In genomic region chr19:1438035-1438932, GRCh38 we compare ENCODE assay signal across 8 cellular contexts. TPM values are rescaled to one million over a fixed set of nuclear protein-coding genes. Genes with fewer than 3 reads are reported as not detected.
DNase-seq lines count a peak whose midpoint lies in the region; ATAC-seq, FAIRE-seq and TF ChIP-seq lines count a peak whose summit lies in the region.

Gene RPS15 (plus strand): TSS chr19:1438396. CDS start chr19:1438426, 30 bp downstream.

- peaks cover 30% of the 10 kb centered on the region for H3K4me1 ChIP-seq in HepG2 (ENCODE audit: insufficient read depth, low read length)

- H3K4me2 ChIP-seq in HepG2 (ENCODE audit: low read depth, low read length), result peak within 1 kb of the TSS; percentile 99

- BruUV-seq in HepG2 (replicated peaks; lab: Mats Ljungman, UMichigan), result TSS peak; percentile 79

- H3K4me1 Mint-ChIP-seq in dendritic cell treated with granulocyte-macrophage colony-stimulating factor and Interleukin-4, amounts not matched to agents 40 ng/mL and 50 ng/mL, for 4 days (ENCODE audit: low read depth), result peaks cover 53% of the 10 kb centered on the region

- no peaks in the 10 kb centered on the region for H3K27me3 Mint-ChIP-seq in dendritic cell treated with granulocyte-macrophage colony-stimulating factor and Interleukin-4, amounts not matched to agents 40 ng/mL and 50 ng/mL, for 4 days

- intact Hi-C loops in dendritic cell treated with granulocyte-macrophage colony-stimulating factor and Interleukin-4, amounts not matched to agents 40 ng/mL and 50 ng/mL, for 4 days (cut with micrococcal nuclease), result no loop called here
- intact Hi-C loops in HepG2 (cut with micrococcal nuclease; ENCODE audit: unreplicated experiment), result no loop called here

- peaks cover 75% of the 10 kb centered on the region for H3K36me3 Mint-ChIP-seq in dendritic cell treated with granulocyte-macrophage colony-stimulating factor and Interleukin-4, amounts not matched to agents 40 ng/mL and 50 ng/mL, for 4 days (ENCODE audit: low read depth)

- peak; percentile 91 for ATAC-seq in GM19324 (IDR thresholded peaks at IDR 0.05; ENCODE audit: low FRiP score, unreplicated experiment)
- ATAC-seq in HG03558 (IDR thresholded peaks at IDR 0.05; ENCODE audit: extremely low read depth, unreplicated experiment), result peak; percentile 60
- ATAC-seq in HepG2, result peak; percentile 86

- TF ChIP-seq EP300 in HepG2 (IDR thresholded peaks at IDR 0.05; ENCODE audit: low read depth in 2 of 2, low read length in 2 of 2), result 0 out of 4 replicates have a peak, but pooled peaks have one; percentile 20 to 56
- peak; percentile 59 for TF ChIP-seq EP300 in HepG2 (CRISPR knock-in tag; IDR thresholded peaks at IDR 0.05; ENCODE audit: borderline replicate concordance)

- peaks cover 31% of the 10 kb centered on the region for H3K79me2 ChIP-seq in HepG2 (ENCODE audit: insufficient read depth, low read length)

- no peaks in the 10 kb centered on the region for H3K27me3 ChIP-seq in HepG2 (ENCODE audit: control insufficient read depth in 1 of 2, insufficient read depth in 2 of 2, low read length in 2 of 2)

- in situ Hi-C loops in HepG2 (cut with HindIII; ENCODE audit: extremely low pct_ligation_motif_present, low pct_unique_long_range_greater_than_20kb), result no loop called here

- H3K9me3 Mint-ChIP-seq in dendritic cell treated with granulocyte-macrophage colony-stimulating factor and Interleukin-4, amounts not matched to agents 40 ng/mL and 50 ng/mL, for 4 days, result no peaks in the 10 kb centered on the region

- peak within 1 kb of the TSS; percentile 99 for H3K9ac ChIP-seq in HepG2 (ENCODE audit: insufficient read depth, low read depth, low read length)

- peak; percentile 99 for TF ChIP-seq POLR2A in HepG2 (IDR thresholded peaks at IDR 0.05; ENCODE audit: insufficient read depth in 1 of 2, low read depth in 2 of 2, low read length in 2 of 2)

- DNase-seq in C1 segment of cervical spinal cord (lab: John Stamatoyannopoulos, UW) (peak; percentile 58 to 95 (median 89)), NCI-H748 (lab: John Stamatoyannopoulos, UW; ENCODE audit: unreplicated experiment) (peak; percentile 89), HepG2 (ENCODE audit: low spot score) (peak; percentile 91)
- DNase-seq in activated CD4-positive, alpha-beta T cell treated with anti-CD3 and anti-CD28 coated beads, Interleukin-2, amount 50 U/mL, for 1 hour, result peak; percentile 96
- peak; percentile 95 to 98 for DNase-seq in stimulated activated CD4-positive, alpha-beta T cell treated with anti-CD3 and anti-CD28 coated beads, Interleukin-2, amount 100 ng/mL, for 48 hours

- peak; percentile 71 for FAIRE-seq in HepG2 (lab: Jason Lieb, UNC)

- peak within 1 kb of the TSS; percentile 86 to 89 (median 87) for H3K4me3 ChIP-seq in HepG2 (replicated peaks in 1 of 3; ENCODE audit: insufficient read depth in 1 of 3, low read depth in 2 of 3, low read length in 3 of 3)

- POLR2A ChIA-PET in HepG2 (lab: Yijun Ruan, JAX), result interaction anchor here (0.7 to 2.3 kb wide), 4 partner anchors 14 to 169 kb away, joined by 3 to 10 read pairs (median 4); partner anchors contain the start of gene CIRBP

- TF ChIP-seq CTCF in HepG2 (CRISPR knock-in tag; IDR thresholded peaks at IDR 0.05), result peak; percentile 99

- H3K36me3 ChIP-seq in HepG2 (replicated peaks in 1 of 2; ENCODE audit: control insufficient read depth in 1 of 2, insufficient read depth in 2 of 2, low read length in 2 of 2), result peaks cover 17 to 46% of the 10 kb centered on the region in 2 experiments

- CTCF ChIA-PET in HepG2 (lab: Yijun Ruan, JAX; ENCODE audit: low intra/inter-chr PET ratio, low total read pairs), result interaction anchor here (1.2 kb wide), 1 partner anchor 75 kb away, joined by 4 read pairs; the partner anchor contains the start of gene ADAMTSL5

- H3K4me3 Mint-ChIP-seq in dendritic cell treated with granulocyte-macrophage colony-stimulating factor and Interleukin-4, amounts not matched to agents 40 ng/mL and 50 ng/mL, for 4 days, result peak within 1 kb of the TSS; percentile 100

- WGBS in HepG2 (ENCODE audit: low lambda C conversion rate), result 3% methylated on average over 18 of the region's 100 CpGs

- H2AFZ ChIP-seq in HepG2 (ENCODE audit: low read length), result no peak within 1 kb of the TSS

- peaks cover 36% of the 10 kb centered on the region for H4K20me1 ChIP-seq in HepG2 (ENCODE audit: insufficient read depth, low read length)

- H3K27ac Mint-ChIP-seq in dendritic cell treated with granulocyte-macrophage colony-stimulating factor and Interleukin-4, amounts not matched to agents 40 ng/mL and 50 ng/mL, for 4 days, result peak within 1 kb of the TSS; percentile 98

- TF ChIP-seq RAD21 in HepG2 (CRISPR knock-in tag; IDR thresholded peaks at IDR 0.05), result peak; percentile 83; the same call in 1 of the 2 replicates

- peak within 1 kb of the TSS; percentile 82 for H3K27ac ChIP-seq in HepG2 (ENCODE audit: extremely low read length, insufficient read depth, low read length)

- H3K9me3 ChIP-seq in HepG2 (ENCODE audit: low read length), result no peaks in the 10 kb centered on the region

TF ChIP-seq in HepG2, 621 proteins besides CTCF, POLR2A, EP300 and RAD21 (continues in another document):
- TF ChIP-seq SIX1 (CRISPR knock-in tag; IDR thresholded peaks at IDR 0.05; ENCODE audit: borderline replicate concordance), result peak; percentile 51; the same call in 1 of the 2 replicates
- peak; percentile 98 for TF ChIP-seq IRF9 (CRISPR knock-in tag; IDR thresholded peaks at IDR 0.05; ENCODE audit: borderline replicate concordance)
- no peak for TF ChIP-seq FOXP1 (IDR thresholded peaks at IDR 0.05)
- TF ChIP-seq FOXP1 (CRISPR knock-in tag; IDR thresholded peaks at IDR 0.05), result no peak
- no peak; the same call in 1 of the 2 replicates for TF ChIP-seq ZNF703 (CRISPR knock-in tag; IDR thresholded peaks at IDR 0.05; ENCODE audit: borderline replicate concordance)
- TF ChIP-seq ZNF101 (CRISPR knock-in tag; IDR thresholded peaks at IDR 0.05; ENCODE audit: borderline replicate concordance, low read depth), result no peak
- TF ChIP-seq KLF11 (CRISPR knock-in tag; IDR thresholded peaks at IDR 0.05), result peak; percentile 84; the same call in 1 of the 2 replicates
- TF ChIP-seq ONECUT2 (CRISPR knock-in tag; IDR thresholded peaks at IDR 0.05), result peak; percentile 50; the same call in 1 of the 2 replicates
- 0 out of 2 replicates have a peak, but pooled peaks have one; percentile 67 for TF ChIP-seq TBP (CRISPR knock-in tag; IDR thresholded peaks at IDR 0.05)
- TF ChIP-seq ELF3 (CRISPR knock-in tag; IDR thresholded peaks at IDR 0.05), result peak; percentile 97
- no peak for TF ChIP-seq FOSL1 (CRISPR knock-in tag; IDR thresholded peaks at IDR 0.05; ENCODE audit: borderline replicate concordance)
- no peak for TF ChIP-seq ZNF569 (CRISPR knock-in tag; IDR thresholded peaks at IDR 0.05; ENCODE audit: borderline replicate concordance)
- peak; percentile 49; the same call in 1 of the 2 replicates for TF ChIP-seq JDP2 (CRISPR knock-in tag; IDR thresholded peaks at IDR 0.05; ENCODE audit: borderline replicate concordance)
- TF ChIP-seq PCBP1 (IDR thresholded peaks at IDR 0.05; ENCODE audit: borderline replicate concordance, low read depth, low read length), result peak; percentile 43; the same call in 1 of the 2 replicates
- TF ChIP-seq NFKBIZ (CRISPR knock-in tag; IDR thresholded peaks at IDR 0.05), result peak; percentile 83
- TF ChIP-seq ZNF766 (CRISPR knock-in tag; IDR thresholded peaks at IDR 0.05; ENCODE audit: borderline replicate concordance), result peak; percentile 93; the same call in 1 of the 2 replicates
- peak; percentile 86; the same call in 1 of the 2 replicates for TF ChIP-seq ATAD3A (CRISPR knock-in tag; IDR thresholded peaks at IDR 0.05)
- TF ChIP-seq NR3C1 (CRISPR knock-in tag; IDR thresholded peaks at IDR 0.05), result no peak
- TF ChIP-seq MED13 (CRISPR knock-in tag; IDR thresholded peaks at IDR 0.05), result peak; percentile 89
- TF ChIP-seq HOXA3 (CRISPR knock-in tag; IDR thresholded peaks at IDR 0.05), result peak; percentile 97
- TF ChIP-seq BRD4 (CRISPR knock-in tag; IDR thresholded peaks at IDR 0.05), result peak; percentile 96
- TF ChIP-seq IKZF1 (IDR thresholded peaks at IDR 0.05), result no peak
- peak; percentile 99 for TF ChIP-seq YEATS4 (CRISPR knock-in tag; IDR thresholded peaks at IDR 0.05; ENCODE audit: borderline replicate concordance)

RNA-seq across cellular contexts. Expression of gene RPS15, which starts in this region (rescaled TPM):
- 695 and 780 TPM in 2 replicates for total RNA-seq in HepG2 (2016; rRNA removed; fragmentation: Illumina TruSeq; extraction: Trizol)
- total RNA-seq in HepG2 (2016; cell fraction: cytosol; rRNA removed; fragmentation: Illumina TruSeq; extraction: Trizol; ENCODE audit: low read depth), result 693 and 734 TPM in 2 replicates
- total RNA-seq in HepG2 (2016; cell fraction: insoluble cytoplasmic fraction; rRNA removed; fragmentation: Illumina TruSeq; extraction: Trizol), result 654 and 886 TPM in 2 replicates
- total RNA-seq in HepG2 (2016; cell fraction: membrane; rRNA removed; fragmentation: Illumina TruSeq; extraction: Trizol), result 967 and 1,125 TPM in 2 replicates
- 240 and 299 TPM in 2 replicates for total RNA-seq in HepG2 (2016; cell fraction: nucleus; rRNA removed; fragmentation: Illumina TruSeq; extraction: Trizol)
- 1,411 and 1,504 TPM in 2 replicates for polyA plus RNA-seq in HepG2 (2011; rRNA removed)
- 2,214 and 3,196 TPM in 2 replicates for polyA plus RNA-seq in HepG2 (2011; cell fraction: cytosol; rRNA removed)
- 923 and 1,023 TPM in 2 replicates for polyA plus RNA-seq in HepG2 (2011; cell fraction: nucleus; rRNA removed)
- 1,504 and 2,202 TPM in 2 replicates for polyA plus RNA-seq in HepG2 (2012)
- polyA plus RNA-seq in HepG2 (2016; cell fraction: cytosol; fragmentation: Illumina TruSeq; extraction: Trizol; ENCODE audit: low read depth), result 1,868 and 2,054 TPM in 2 replicates
- polyA plus RNA-seq in HepG2 (2016; cell fraction: insoluble cytoplasmic fraction; fragmentation: Illumina TruSeq; extraction: Trizol; ENCODE audit: low read depth), result 1,628 and 1,692 TPM in 2 replicates
- 2,328 and 2,419 TPM in 2 replicates for polyA plus RNA-seq in HepG2 (2016; cell fraction: membrane; fragmentation: Illumina TruSeq; extraction: Trizol; ENCODE audit: low read depth)
- polyA plus RNA-seq in HepG2 (2016; cell fraction: nucleus; fragmentation: Illumina TruSeq; extraction: Trizol; ENCODE audit: insufficient read depth, low read depth), result 895 and 898 TPM in 2 replicates
- 538 and 916 TPM in 2 replicates for polyA minus RNA-seq in HepG2 (2011; rRNA and poly(A)+ RNA removed; ENCODE audit: low replicate concordance)
- 647 and 682 TPM in 2 replicates for polyA minus RNA-seq in HepG2 (2011; cell fraction: cytosol; rRNA and poly(A)+ RNA removed)
- polyA minus RNA-seq in HepG2 (2011; cell fraction: nucleus; rRNA and poly(A)+ RNA removed), result 109 and 140 TPM in 2 replicates

Comparison
In these comparisons a context has a peak if more than half of its experiments do, and no peak if none do; other contexts are left out.
1. Peak in every context shown above with its lines: DNase-seq, ATAC-seq, H3K4me3 ChIP-seq and H3K27ac ChIP-seq.